ENCODE assay signal across 12 cellular contexts in genomic region chr2:83817511-83817910, GRCh38.
DNase-seq lines count a peak whose midpoint lies in the region; ATAC-seq, FAIRE-seq and TF ChIP-seq lines count a peak whose summit lies in the region.
"Had no signal": no experiment of that assay in that cellular context is flagged by ENCODE, and none has a peak within 500 bp of the region (broad histone marks: within the 10 kb centered on the region; RNA-seq: fewer than 3 reads in every experiment).

No MANE protein-coding gene starts in this region.

- no peak for FAIRE-seq in HepG2 (lab: Jason Lieb, UNC)

- TF ChIP-seq CTCF in HepG2 (CRISPR knock-in tag; IDR thresholded peaks at IDR 0.05), result peak; percentile 44

- 11% methylated on average over 3 of the region's 3 CpGs for WGBS in HepG2 (ENCODE audit: low lambda C conversion rate)

- peak; percentile 34; the same call in 1 of the 3 replicates for ATAC-seq in HepG2
- ATAC-seq in HG02938 (IDR thresholded peaks at IDR 0.05; ENCODE audit: unreplicated experiment), result no peak
- ATAC-seq in HG02678 (IDR thresholded peaks at IDR 0.05; ENCODE audit: unreplicated experiment), result no peak
- ATAC-seq in left ventricle myocardium superior, result no peak
- ATAC-seq: activated T-cell treated with anti-CD3 and anti-CD28 coated beads, Interleukin-2, amount 50 U/mL, for 4 hours; natural killer cell treated with Interleukin-12 subunit alpha and Interleukin-12 subunit beta and Interleukin-15 and Interleukin-18, amount 100 ng/mL, for 72 hours had no signal

- no peaks in the 10 kb centered on the region for H3K27me3 ChIP-seq in adipocyte (replicated peaks; ENCODE audit: control insufficient read depth, insufficient read depth, low read length)
- H3K27me3 ChIP-seq in HepG2 (ENCODE audit: control insufficient read depth in 1 of 2, insufficient read depth in 2 of 2, low read length in 2 of 2), result no peaks in the 10 kb centered on the region

- no peaks in the 10 kb centered on the region for H3K79me2 ChIP-seq in HepG2 (ENCODE audit: insufficient read depth, low read length)

- H3K4me3 ChIP-seq in adipocyte (ENCODE audit: low read length) (no peak overlapping the region), HepG2 (replicated peaks in 1 of 3; ENCODE audit: insufficient read depth in 1 of 3, low read depth in 2 of 3, low read length in 3 of 3) (no peak overlapping the region)
- H3K4me3 ChIP-seq: thoracic aorta had no signal

- H3K9me3 ChIP-seq in adipocyte (ENCODE audit: control insufficient read depth, low read length), result no peaks in the 10 kb centered on the region
- H3K9me3 ChIP-seq in HepG2 (ENCODE audit: low read length), result no peaks in the 10 kb centered on the region
- H3K9me3 ChIP-seq: thoracic aorta had no signal

- H4K20me1 ChIP-seq in HepG2 (ENCODE audit: insufficient read depth, low read length), result no peaks in the 10 kb centered on the region

- no peak overlapping the region for H2AFZ ChIP-seq in HepG2 (ENCODE audit: low read length)

- in situ Hi-C loops in HepG2 (cut with HindIII; ENCODE audit: extremely low pct_ligation_motif_present, low pct_unique_long_range_greater_than_20kb), result no loop called here

- TF ChIP-seq EP300 in HepG2 (IDR thresholded peaks at IDR 0.05; ENCODE audit: low read depth in 2 of 2, low read length in 2 of 2), result no peak
- TF ChIP-seq EP300 in HepG2 (CRISPR knock-in tag; IDR thresholded peaks at IDR 0.05; ENCODE audit: borderline replicate concordance), result no peak

- DNase-seq in ELR (ENCODE audit: low read depth) (peak; percentile 31), LHCN-M2 (ENCODE audit: low read depth) (peak; percentile 20), adipocyte (ENCODE audit: low read depth) (peak; percentile 43), HepG2 (ENCODE audit: low spot score) (no peak), left ventricle myocardium superior (no peak)
- DNase-seq in stimulated activated CD4-positive, alpha-beta T cell treated with anti-CD3 and anti-CD28 coated beads, Interleukin-15, amount 100 ng/mL, for 24 hours, result no peak
- DNase-seq: activated T-cell treated with anti-CD3 and anti-CD28 coated beads, Interleukin-2, amount 50 U/mL, for 4 hours; caudate nucleus had no signal

- CTCF ChIA-PET in HepG2 (lab: Yijun Ruan, JAX; ENCODE audit: low intra/inter-chr PET ratio, low total read pairs), result no interaction called here

- H3K36me3 ChIP-seq in adipocyte (ENCODE audit: control insufficient read depth, insufficient read depth, low read length, severe bottlenecking) (no peaks in the 10 kb centered on the region), HepG2 (replicated peaks in 1 of 2; ENCODE audit: control insufficient read depth in 1 of 2, insufficient read depth in 2 of 2, low read length in 2 of 2) (no peaks in the 10 kb centered on the region)
- H3K36me3 ChIP-seq: thoracic aorta had no signal

- H3K9ac ChIP-seq in adipocyte (ENCODE audit: low read length) (no peak overlapping the region), HepG2 (ENCODE audit: insufficient read depth, low read depth, low read length) (no peak overlapping the region)

- POLR2A ChIA-PET in HepG2 (lab: Yijun Ruan, JAX), result no interaction called here

- intact Hi-C loops in HepG2 (cut with micrococcal nuclease; ENCODE audit: unreplicated experiment) (loop anchor here (5.0 kb wide), 1 partner anchor 1475 kb away; no protein-coding TSS in a partner anchor), left ventricle myocardium superior (cut with micrococcal nuclease) (no loop called here)

- TF ChIP-seq RAD21 in HepG2 (CRISPR knock-in tag; IDR thresholded peaks at IDR 0.05), result no peak

- no peaks in the 10 kb centered on the region for H3K4me1 ChIP-seq in adipocyte (ENCODE audit: control insufficient read depth, insufficient read depth, low read length)
- H3K4me1 ChIP-seq in HepG2 (ENCODE audit: insufficient read depth, low read length), result no peaks in the 10 kb centered on the region

- BruUV-seq in HepG2 (replicated peaks; lab: Mats Ljungman, UMichigan), result no TSS peak

- no peak overlapping the region for H3K27ac ChIP-seq in HepG2 (ENCODE audit: extremely low read length, insufficient read depth, low read length)
- H3K27ac ChIP-seq: thoracic aorta had no signal

- H3K4me2 ChIP-seq in HepG2 (ENCODE audit: low read depth, low read length), result no peak overlapping the region

- TF ChIP-seq POLR2A in HepG2 (IDR thresholded peaks at IDR 0.05; ENCODE audit: insufficient read depth in 1 of 2, low read depth in 2 of 2, low read length in 2 of 2), result no peak

TF ChIP-seq in HepG2, 621 proteins besides CTCF, POLR2A, EP300 and RAD21:
- peak; percentile 67 for TF ChIP-seq STAG1 (CRISPR knock-in tag; IDR thresholded peaks at IDR 0.05)
- no peak for TF ChIP-seq ZNF484 (CRISPR knock-in tag; IDR thresholded peaks at IDR 0.05; ENCODE audit: borderline replicate concordance, low read depth)

Comparison
In these comparisons a context has a peak if more than half of its experiments do, and no peak if none do; other contexts are left out.
1. DNase-seq: peak in ELR (single experiment), LHCN-M2 (single experiment) and adipocyte (single experiment); none in HepG2 (single experiment), stimulated activated CD4-positive, alpha-beta T cell treated with anti-CD3 and anti-CD28 coated beads, Interleukin-15, amount 100 ng/mL, for 24 hours (single experiment) and left ventricle myocardium superior (single experiment).